In the genomic region with DNA sequence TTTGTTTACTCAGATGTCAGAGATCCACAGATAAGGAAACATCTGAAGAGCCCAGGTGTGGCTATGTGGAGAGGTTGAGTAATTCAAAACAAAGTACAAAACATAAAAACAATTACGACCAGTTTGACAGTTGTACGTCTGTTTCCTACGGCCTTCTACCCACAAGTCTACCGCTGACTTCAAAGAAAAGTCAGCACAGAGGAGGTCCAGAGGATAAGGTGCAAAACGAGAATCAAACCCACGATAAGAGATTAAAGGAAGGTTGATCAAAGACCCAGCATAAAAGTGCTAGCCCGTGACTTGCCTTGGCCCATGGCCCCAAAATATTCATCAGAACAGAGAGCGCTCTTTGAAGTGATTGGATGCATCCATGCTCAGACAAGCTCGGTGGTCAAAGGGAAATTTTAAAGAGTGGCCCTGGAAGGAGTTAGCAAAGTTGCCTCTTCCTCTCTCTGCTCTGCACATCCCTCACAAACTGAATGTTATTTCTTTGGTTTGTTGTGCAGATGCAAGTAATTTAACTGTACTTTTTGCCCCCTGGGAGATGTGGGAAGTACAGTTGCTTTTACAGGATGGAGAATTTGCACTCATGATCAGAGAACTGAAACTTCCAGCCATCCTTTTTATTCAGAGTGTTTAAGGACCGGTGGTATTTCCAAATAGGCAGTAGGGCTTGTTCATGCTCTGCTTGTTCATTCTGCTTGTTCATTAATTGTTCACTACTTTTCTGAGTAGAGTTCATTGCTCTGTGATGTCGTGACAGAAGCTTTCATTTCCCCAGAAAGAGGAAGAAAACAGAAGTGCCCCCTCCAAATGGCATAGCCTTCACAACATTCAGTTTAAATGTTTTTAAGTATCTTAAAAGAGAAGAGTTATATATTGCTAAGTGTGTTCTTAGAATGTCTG, we compare ENCODE assay signal across 20 cellular contexts. TPM values are rescaled to one million over a fixed set of nuclear protein-coding genes. Genes with fewer than 3 reads are reported as not detected.
DNase-seq lines count a peak whose midpoint lies in the region; ATAC-seq and TF ChIP-seq lines count a peak whose summit lies in the region.
"Had no signal": no experiment of that assay in that cellular context is flagged by ENCODE, and none has a peak within 500 bp of the region (broad histone marks: within the 10 kb centered on the region; RNA-seq: fewer than 3 reads in every experiment).

No MANE protein-coding gene starts in this region.

- CTCF ChIA-PET in CD4-positive, alpha-beta memory T cell (lab: Charles Lee; ENCODE audit: partially characterized antibody), result no interaction called here
- CTCF ChIA-PET in OCI-LY7 (lab: Charles Lee; ENCODE audit: unreplicated experiment) (interaction anchor here (1.0 kb wide), 1 partner anchor 9 kb away, joined by 4 read pairs; no protein-coding TSS in a partner anchor), HEK293T (lab: Yijun Ruan, JAX) (no interaction called here)

- no peak overlapping the region for H3K27ac ChIP-seq in CD4-positive, alpha-beta memory T cell (ENCODE audit: low read depth, low read length)
- H3K27ac ChIP-seq in H9 (ENCODE audit: insufficient read length, low read depth, low read length) (no peak overlapping the region), OCI-LY7 (ENCODE audit: low read depth, low read length, poor library complexity, severe bottlenecking) (peak overlapping the region; percentile 98), neuronal stem cell (replicated peaks; ENCODE audit: low read length) (no peak overlapping the region)
- H3K27ac ChIP-seq: breast epithelium, lower lobe of right lung, prostate gland, SJSA1, transverse colon had no signal

- H3K14ac ChIP-seq in H9 (ENCODE audit: insufficient read depth, low read length) (no peak overlapping the region), neuronal stem cell (ENCODE audit: low read length) (no peak overlapping the region)

- peak; percentile 60 for ATAC-seq in memory B cell (ENCODE audit: low read depth)
- ATAC-seq: lower lobe of right lung, PC-3 had no signal

- H3K4me1 Mint-ChIP-seq in CD4-positive, alpha-beta memory T cell, result peaks cover 0 to 13% (median under 1%) of the 10 kb centered on the region in 4 donors
- peaks cover 3 to 4% of the 10 kb centered on the region in 2 experiments; a peak in 3 of 4 replicates for H3K4me1 Mint-ChIP-seq in H9
- peaks cover 15% of the 10 kb centered on the region for H3K4me1 Mint-ChIP-seq in memory B cell

- DNase-seq in CD4-positive, alpha-beta memory T cell, result peak in 4 of 5 donors; percentile 15 to 33 (median 19)
- DNase-seq in H9 (no peak), OCI-LY7 (ENCODE audit: low spot score) (peak; percentile 88), memory B cell (ENCODE audit: low spot score in 2 of 2) (no peak), NCI-H446 treated with DMSO at 0.1 percent for 48 hours (lab: John Stamatoyannopoulos, UW) (no peak), neuronal stem cell (ENCODE audit: low spot score) (no peak), HEK293T (ENCODE audit: extremely low spot score) (no peak), epidermal melanocyte (ENCODE audit: insufficient read length, low spot score) (no peak)
- DNase-seq: activated CD4-positive, alpha-beta T cell treated with anti-CD3 and anti-CD28 coated beads, Interleukin-2, amount 50 U/mL, for 4 hours; activated T-cell treated with anti-CD3 and anti-CD28 coated beads, Interleukin-2, amount 50 U/mL, for 24 hours; glutamatergic neuron; IMR-90; lower lobe of right lung; NCI-H1417 treated with DMSO at 0.1 percent for 48 hours; PC-3; transverse colon had no signal

- no peaks in the 10 kb centered on the region for H3K36me3 Mint-ChIP-seq in CD4-positive, alpha-beta memory T cell
- no peaks in the 10 kb centered on the region for H3K36me3 Mint-ChIP-seq in H9 (ENCODE audit: insufficient read depth in 1 of 3, low read depth in 3 of 3)
- H3K36me3 Mint-ChIP-seq in memory B cell, result no peaks in the 10 kb centered on the region

- H3K9me3 Mint-ChIP-seq in CD4-positive, alpha-beta memory T cell, result peaks cover 0 to 7% (median 2%) of the 10 kb centered on the region in 8 donors
- H3K9me3 Mint-ChIP-seq in H9, result no peaks in the 10 kb centered on the region
- peaks cover 2% of the 10 kb centered on the region for H3K9me3 Mint-ChIP-seq in memory B cell
- H3K9me3 Mint-ChIP-seq: activated T-cell treated with anti-CD3 and anti-CD28 coated beads, Interleukin-2, amount 50 U/mL, for 24 hours had no signal

- H2BK20ac ChIP-seq in H9 (ENCODE audit: low read depth, low read length, poor library complexity, severe bottlenecking), result peak overlapping the region; percentile 45

- H4K5ac ChIP-seq in H9 (ENCODE audit: insufficient read length, low read depth, low read length), result no peak overlapping the region

- no peak overlapping the region for H3T11ph ChIP-seq in H9 (ENCODE audit: low read length)

- H3K9ac ChIP-seq in H9 (ENCODE audit: extremely low read depth, insufficient read length, low read length), result no peak overlapping the region
- no peak overlapping the region for H3K9ac ChIP-seq in neuronal stem cell (ENCODE audit: low read depth, low read length, poor library complexity)

- H2AFZ ChIP-seq in H9 (ENCODE audit: low read length) (no peak overlapping the region), OCI-LY7 (ENCODE audit: low read length) (peak overlapping the region; percentile 3; the same call in 1 of the 2 replicates), neuronal stem cell (ENCODE audit: low read length) (no peak overlapping the region)

- H3K79me2 ChIP-seq in H9 (ENCODE audit: insufficient read depth, low read length) (no peaks in the 10 kb centered on the region), OCI-LY7 (ENCODE audit: insufficient read depth, low read depth, low read length) (peaks cover 60% of the 10 kb centered on the region)

- POLR2A ChIA-PET in CD4-positive, alpha-beta memory T cell (lab: Charles Lee; ENCODE audit: partially characterized antibody), result no interaction called here
- POLR2A ChIA-PET in OCI-LY7 (lab: Charles Lee) (interaction anchor here (0.6 to 3.2 kb wide), 6 partner anchors 7 to 1362 kb away, joined by 3 to 13 read pairs (median 7); partner anchors contain the start of gene MME), HEK293T (lab: Yijun Ruan, JAX) (no interaction called here)

- no peak overlapping the region for H3K56ac ChIP-seq in H9 (ENCODE audit: insufficient read length, low read depth, low read length)

- H3K4ac ChIP-seq in H9 (ENCODE audit: low read depth, low read length) (no peak overlapping the region), neuronal stem cell (ENCODE audit: low read length) (no peak overlapping the region)

- no peak overlapping the region for H3K18ac ChIP-seq in H9 (ENCODE audit: insufficient read length, low read depth, low read length)
- H3K18ac ChIP-seq in neuronal stem cell (ENCODE audit: low read length), result no peak overlapping the region

- H3K9me2 ChIP-seq in OCI-LY7 (ENCODE audit: insufficient read depth, low read length), result no peaks in the 10 kb centered on the region

- no peak overlapping the region for H2BK120ac ChIP-seq in H9 (ENCODE audit: low read depth, low read length, poor library complexity, severe bottlenecking)
- no peak overlapping the region for H2BK120ac ChIP-seq in neuronal stem cell (ENCODE audit: low read depth, low read length)

- BruUV-seq in OCI-LY7 (replicated peaks; lab: Mats Ljungman, UMichigan), result TSS peak; percentile 67

- no peaks in the 10 kb centered on the region for H3K27me3 Mint-ChIP-seq in CD4-positive, alpha-beta memory T cell
- no peaks in the 10 kb centered on the region for H3K27me3 Mint-ChIP-seq in H9 (ENCODE audit: low read depth)
- peaks cover 5% of the 10 kb centered on the region for H3K27me3 Mint-ChIP-seq in memory B cell
- H3K27me3 Mint-ChIP-seq: activated T-cell treated with anti-CD3 and anti-CD28 coated beads, Interleukin-2, amount 50 U/mL, for 24 hours had no signal

- WGBS in H9 (ENCODE audit: extremely low coverage, insufficient read length, low lambda C conversion rate), result no CpG with 5 or more reads among the region's 11 CpGs
- no CpG with 5 or more reads among the region's 11 CpGs for WGBS in neuronal stem cell (ENCODE audit: extremely low coverage in 2 of 2, insufficient read length in 2 of 2, insufficient replicate concordance in 1 of 2), 2 donors

- H4K8ac ChIP-seq in H9 (replicated peaks; ENCODE audit: insufficient read length, low read depth, low read length) (no peak overlapping the region), neuronal stem cell (ENCODE audit: low read depth, low read length) (no peak overlapping the region)

- no peak overlapping the region for H3K4me2 ChIP-seq in H9 (ENCODE audit: insufficient read depth, insufficient read length, low read length)
- H3K4me2 ChIP-seq in OCI-LY7 (ENCODE audit: low read length), result peak overlapping the region; percentile 89
- H3K4me2 ChIP-seq in neuronal stem cell (ENCODE audit: insufficient read depth, low read length, poor library complexity, severe bottlenecking), result no peak overlapping the region

- no peaks in the 10 kb centered on the region for H3K27me3 ChIP-seq in CD4-positive, alpha-beta memory T cell (ENCODE audit: insufficient read depth, low read length)
- no peaks in the 10 kb centered on the region for H3K27me3 ChIP-seq in H9 (ENCODE audit: insufficient read depth, low read length)
- H3K27me3 ChIP-seq in neuronal stem cell (ENCODE audit: control insufficient read depth in 3 of 3, insufficient read depth in 3 of 3, low read depth in 1 of 3, low read length in 3 of 3), result no peaks in the 10 kb centered on the region
- H3K27me3 ChIP-seq: breast epithelium, SJSA1, transverse colon had no signal

- no peaks in the 10 kb centered on the region for H3K23me2 ChIP-seq in H9 (ENCODE audit: insufficient read length, low read depth, low read length, poor library complexity, severe bottlenecking)

- H2AK5ac ChIP-seq in H9 (ENCODE audit: insufficient read length, low read length), result no peak overlapping the region
- no peak overlapping the region for H2AK5ac ChIP-seq in neuronal stem cell (ENCODE audit: low read depth, low read length)

- H3K36me3 ChIP-seq in CD4-positive, alpha-beta memory T cell (ENCODE audit: insufficient read depth, low read length), result no peaks in the 10 kb centered on the region
- H3K36me3 ChIP-seq in OCI-LY7 (ENCODE audit: insufficient read depth, low read length), result peaks cover 46% of the 10 kb centered on the region
- H3K36me3 ChIP-seq in neuronal stem cell (replicated peaks in 1 of 2; ENCODE audit: control insufficient read depth in 2 of 2, insufficient read depth in 2 of 2, low read length in 2 of 2), result no peaks in the 10 kb centered on the region
- H3K36me3 ChIP-seq: breast epithelium, lower lobe of right lung, prostate gland, SJSA1, transverse colon had no signal

- peak overlapping the region in 2 of 7 donors; percentile 26 to 28 for H3K27ac Mint-ChIP-seq in CD4-positive, alpha-beta memory T cell
- H3K27ac Mint-ChIP-seq in H9 (no peak overlapping the region; a peak in 1 of 7 replicates), memory B cell (peak overlapping the region; percentile 73)
- H3K27ac Mint-ChIP-seq: activated T-cell treated with anti-CD3 and anti-CD28 coated beads, Interleukin-2, amount 50 U/mL, for 24 hours had no signal

- H4K91ac ChIP-seq in H9 (ENCODE audit: insufficient read length, low read depth, low read length) (no peak overlapping the region), neuronal stem cell (ENCODE audit: low read depth, low read length, poor library complexity) (no peak overlapping the region)

- H3K4me3 Mint-ChIP-seq in CD4-positive, alpha-beta memory T cell, result peak overlapping the region in 2 of 8 donors; percentile 22 to 49
- H3K4me3 Mint-ChIP-seq in H9 (no peak overlapping the region), memory B cell (peak overlapping the region; percentile 47)
- H3K4me3 Mint-ChIP-seq: activated T-cell treated with anti-CD3 and anti-CD28 coated beads, Interleukin-2, amount 50 U/mL, for 24 hours had no signal

- H3K9me3 ChIP-seq in CD4-positive, alpha-beta memory T cell (ENCODE audit: control insufficient read depth in 1 of 2, low read length in 2 of 2), result no peaks in the 10 kb centered on the region
- H3K9me3 ChIP-seq in H9 (ENCODE audit: control insufficient read depth, low read depth, low read length) (no peaks in the 10 kb centered on the region), OCI-LY7 (ENCODE audit: low read length) (peaks cover 12% of the 10 kb centered on the region; the same call in 1 of the 2 replicates), neuronal stem cell (replicated peaks in 1 of 2; ENCODE audit: control insufficient read depth in 2 of 2, insufficient read depth in 1 of 2, low read depth in 1 of 2, low read length in 2 of 2) (no peaks in the 10 kb centered on the region)
- H3K9me3 ChIP-seq: breast epithelium, lower lobe of right lung, prostate gland, SJSA1, transverse colon had no signal

- no peak overlapping the region for H2BK5ac ChIP-seq in H9 (ENCODE audit: insufficient read length, low read length)
- no peak overlapping the region for H2BK5ac ChIP-seq in neuronal stem cell (ENCODE audit: low read length)

- H3K4me3 ChIP-seq in CD4-positive, alpha-beta memory T cell (ENCODE audit: low read length in 2 of 2), result no peak overlapping the region
- H3K4me3 ChIP-seq in OCI-LY7 (ENCODE audit: low read depth, low read length, poor library complexity, severe bottlenecking) (peak overlapping the region; percentile 63), neuronal stem cell (ENCODE audit: low read length in 2 of 2) (no peak overlapping the region)
- H3K4me3 ChIP-seq: breast epithelium, lower lobe of right lung, prostate gland, SJSA1, transverse colon had no signal

- H3K23ac ChIP-seq in H9 (ENCODE audit: insufficient read length, low read depth, low read length), result no peak overlapping the region
- H3K23ac ChIP-seq in neuronal stem cell (ENCODE audit: low read depth, low read length, poor library complexity), result no peak overlapping the region

- H4K20me1 ChIP-seq in H9 (ENCODE audit: control insufficient read depth, insufficient read depth, insufficient read length) (no peaks in the 10 kb centered on the region), OCI-LY7 (ENCODE audit: insufficient read depth, low read length) (no peaks in the 10 kb centered on the region)

- no peak overlapping the region for H2BK12ac ChIP-seq in H9 (ENCODE audit: insufficient read length, low read depth, low read length)
- no peak overlapping the region for H2BK12ac ChIP-seq in neuronal stem cell (ENCODE audit: low read length)

- no peak overlapping the region for H2BK15ac ChIP-seq in H9 (ENCODE audit: low read depth, low read length)
- H2BK15ac ChIP-seq in neuronal stem cell (ENCODE audit: low read length), result no peak overlapping the region

- no peaks in the 10 kb centered on the region for H3K79me1 ChIP-seq in H9 (ENCODE audit: insufficient read depth, low read depth, low read length, poor library complexity, severe bottlenecking)
- no peaks in the 10 kb centered on the region for H3K79me1 ChIP-seq in neuronal stem cell (ENCODE audit: low read depth, low read length)

- H3K4me1 ChIP-seq in CD4-positive, alpha-beta memory T cell (ENCODE audit: insufficient read depth, low read length), result no peaks in the 10 kb centered on the region
- H3K4me1 ChIP-seq in H9 (ENCODE audit: insufficient read depth, low read length), result no peaks in the 10 kb centered on the region
- peaks cover 96% of the 10 kb centered on the region for H3K4me1 ChIP-seq in OCI-LY7 (ENCODE audit: insufficient read depth, low read length, poor library complexity, severe bottlenecking)
- no peaks in the 10 kb centered on the region for H3K4me1 ChIP-seq in neuronal stem cell (ENCODE audit: control insufficient read depth in 2 of 2, insufficient read depth in 1 of 2, low read depth in 1 of 2, low read length in 2 of 2)
- H3K4me1 ChIP-seq: breast epithelium, lower lobe of right lung, prostate gland, SJSA1, transverse colon had no signal

- TF ChIP-seq CTCF in H9 (conservative IDR thresholded peaks at IDR 0.05), result no peak
- no peak for TF ChIP-seq CTCF in OCI-LY7 (conservative IDR thresholded peaks at IDR 0.05; ENCODE audit: low read length)

- intact Hi-C loops in CD4-positive, alpha-beta memory T cell (cut with micrococcal nuclease), result no loop called here
- intact Hi-C loops in OCI-LY7 (cut with micrococcal nuclease; ENCODE audit: unreplicated experiment), result loop anchor here (1.0 to 5.0 kb wide), 3 partner anchors 31 to 1349 kb away; partner anchors contain the start of genes GMPS and MME

RNA-seq across cellular contexts. Expression of gene MME, which starts 31.1 kb away (rescaled TPM):
- under 1 TPM in 1 of 2 experiments, not detected in 1; 0.26 TPM for total RNA-seq in CD4-positive, alpha-beta memory T cell
- 1 to 10 TPM in 1 of 2 donors, not detected in 1; 2.1 TPM for polyA plus RNA-seq in CD4-positive, alpha-beta memory T cell
- 14.6 and 16.4 TPM in 2 replicates for total RNA-seq in H9 (2021)
- total RNA-seq in OCI-LY7 (2014; rRNA removed; shearing (Covaris generic)), result 118 TPM in 2 replicates
- 84.4 and 117 TPM in 2 replicates for total RNA-seq in OCI-LY7 (2022)
- polyA plus RNA-seq in neuronal stem cell (2013, experiment 1 of 2), result 1.2 TPM
- polyA plus RNA-seq in neuronal stem cell (2013, experiment 2 of 2), result 0.90 TPM
- total RNA-seq: NCI-H460 had no signal

Comparison
In these comparisons a context has a peak if more than half of its experiments do, and no peak if none do; other contexts are left out.
1. DNase-seq: peak in CD4-positive, alpha-beta memory T cell (4 of 5) and OCI-LY7 (single experiment); none in H9 (single experiment), memory B cell (0 of 2), NCI-H446 treated with DMSO at 0.1 percent for 48 hours (single experiment), neuronal stem cell (single experiment), HEK293T (single experiment) and epidermal melanocyte (single experiment).
2. RNA of gene MME, which starts 31.1 kb away (total RNA-seq): 84.4 to 118 TPM in OCI-LY7 and 14.6 to 16.4 TPM in H9; 0.26 TPM in CD4-positive, alpha-beta memory T cell; every median in the first group is over 10 times any median in the second.